ENCODE assay signal across 14 cellular contexts in genomic region chr18:62682396-62682795, GRCh38. TPM values are rescaled to one million over a fixed set of nuclear protein-coding genes. Genes with fewer than 3 reads are reported as not detected.
A peak's percentile ranks its signal among the peaks of the same experiment; 100 is the strongest.
DNase-seq lines count a peak whose midpoint lies in the region; ATAC-seq and TF ChIP-seq lines count a peak whose summit lies in the region.
"Had no signal": no experiment of that assay in that cellular context is flagged by ENCODE, and none has a peak within 500 bp of the region (broad histone marks: within the 10 kb centered on the region; RNA-seq: fewer than 3 reads in every experiment).

No MANE protein-coding gene starts in this region.

- no peak overlapping the region for H3K9ac ChIP-seq in trophoblast cell (ENCODE audit: low read length)

- H4K8ac ChIP-seq in trophoblast cell (ENCODE audit: low read depth, low read length): no peak overlapping the region

- H3K14ac ChIP-seq in trophoblast cell (ENCODE audit: low read length): no peak overlapping the region

- no peaks in the 10 kb centered on the region for H3K9me3 ChIP-seq in trophoblast cell (ENCODE audit: insufficient read depth, low read depth, low read length)
- H3K9me3 ChIP-seq: breast epithelium had no signal

- no CpG with 5 or more reads among the region's 3 CpGs for WGBS in trophoblast cell (ENCODE audit: extremely low coverage, insufficient coverage, insufficient read length)

- H2BK12ac ChIP-seq in trophoblast cell (ENCODE audit: low read length): peak overlapping the region; percentile 32

- H3K4me1 ChIP-seq in trophoblast cell (ENCODE audit: control insufficient read depth in 1 of 2, insufficient read depth in 2 of 2, low read length in 2 of 2): peaks cover 4 to 8% of the 10 kb centered on the region in 2 experiments
- H3K4me1 ChIP-seq: breast epithelium, heart right ventricle had no signal

- H4K91ac ChIP-seq in trophoblast cell (ENCODE audit: low read depth, low read length): peak overlapping the region; percentile 72

- no peak overlapping the region for H2AFZ ChIP-seq in trophoblast cell (ENCODE audit: insufficient read depth, low read length, poor library complexity)

- no peak overlapping the region for H3K4me3 ChIP-seq in H7 (ENCODE audit: insufficient read depth, low read depth, low read length)
- no peak overlapping the region for H3K4me3 ChIP-seq in trophoblast cell (ENCODE audit: low read depth, low read length)
- no peak overlapping the region for H3K4me3 ChIP-seq in coronary artery
- H3K4me3 ChIP-seq: breast epithelium, heart right ventricle had no signal

- TF ChIP-seq CTCF in coronary artery (IDR thresholded peaks at IDR 0.05): no peak

- no peak overlapping the region for H3K4ac ChIP-seq in trophoblast cell (ENCODE audit: low read depth, low read length)

- peaks cover 11% of the 10 kb centered on the region for H3K79me1 ChIP-seq in trophoblast cell (ENCODE audit: low read length)

- H3K27me3 ChIP-seq in H7 (ENCODE audit: control insufficient read depth, insufficient read depth, low read length): no peaks in the 10 kb centered on the region
- H3K27me3 ChIP-seq in trophoblast cell (ENCODE audit: insufficient read depth, low read length): no peaks in the 10 kb centered on the region
- H3K27me3 ChIP-seq: breast epithelium, heart right ventricle had no signal

- H3K36me3 ChIP-seq in H7 (replicated peaks; ENCODE audit: control insufficient read depth, insufficient read depth, low read length): no peaks in the 10 kb centered on the region
- no peaks in the 10 kb centered on the region for H3K36me3 ChIP-seq in trophoblast cell (ENCODE audit: control insufficient read depth in 1 of 2, insufficient read depth in 2 of 2, low read length in 2 of 2)
- H3K36me3 ChIP-seq: breast epithelium, heart right ventricle had no signal

- H3K23ac ChIP-seq in trophoblast cell (ENCODE audit: low read length): no peak overlapping the region

- H3K79me2 ChIP-seq in trophoblast cell (ENCODE audit: control insufficient read depth, insufficient read depth, low read length, poor library complexity): no peaks in the 10 kb centered on the region

- H2BK5ac ChIP-seq in trophoblast cell (ENCODE audit: low read depth, low read length, poor library complexity): no peak overlapping the region

- H3K18ac ChIP-seq in trophoblast cell (ENCODE audit: low read length): no peak overlapping the region

- no peak overlapping the region for H4K12ac ChIP-seq in trophoblast cell (ENCODE audit: low read depth, low read length)

- no peak overlapping the region for H2AK5ac ChIP-seq in trophoblast cell (ENCODE audit: low read length)

- ATAC-seq in GM21529 (IDR thresholded peaks at IDR 0.05; ENCODE audit: unreplicated experiment) (no peak), HG02840 (IDR thresholded peaks at IDR 0.05; ENCODE audit: low FRiP score, unreplicated experiment) (no peak)
- ATAC-seq: heart right ventricle, right cardiac atrium had no signal

- no peak overlapping the region for H3K4me2 ChIP-seq in trophoblast cell (ENCODE audit: low read length)

- DNase-seq in H7 (peak; percentile 33), NCI-H187 (lab: John Stamatoyannopoulos, UW) (peak; percentile 22 to 66), NCI-H748 (lab: John Stamatoyannopoulos, UW; ENCODE audit: unreplicated experiment) (peak; percentile 89), trophoblast cell (no peak), coronary artery (ENCODE audit: low spot score) (no peak)
- no peak for DNase-seq in activated CD4-positive, CD25-positive, alpha-beta regulatory T cell treated with anti-CD3 and anti-CD28 coated beads, Interleukin-2, amount 50 U/mL, for 72 hours
- DNase-seq: activated CD4-positive, alpha-beta T cell treated with anti-CD3 and anti-CD28 coated beads, Interleukin-2, amount 10 ng/mL, durations not matched to agents 24 days and 14 days; CD4-positive, alpha-beta T cell; heart right ventricle; immature natural killer cell; right cardiac atrium had no signal

- H3K27ac ChIP-seq in trophoblast cell (ENCODE audit: low read depth, low read length) (peak overlapping the region; percentile 10), coronary artery (no peak overlapping the region)
- H3K27ac ChIP-seq: breast epithelium, heart right ventricle had no signal

- H2BK120ac ChIP-seq in trophoblast cell (ENCODE audit: insufficient read depth, low read length, poor library complexity): no peak overlapping the region

RNA-seq across cellular contexts. Expression of gene PHLPP1, which starts 32.9 kb away (rescaled TPM):
- 23.0 and 29.2 TPM in 2 replicates for total RNA-seq in H7 (2014; rRNA removed; shearing (Covaris generic))
- polyA plus RNA-seq in trophoblast cell (2013): 29.4 and 30.9 TPM in 2 replicates

Comparison
In these comparisons a context has a peak if more than half of its experiments do, and no peak if none do; other contexts are left out.
1. DNase-seq: peak in H7 (single experiment), NCI-H187 (2 of 2) and NCI-H748 (single experiment); none in trophoblast cell (0 of 2), activated CD4-positive, CD25-positive, alpha-beta regulatory T cell treated with anti-CD3 and anti-CD28 coated beads, Interleukin-2, amount 50 U/mL, for 72 hours (single experiment) and coronary artery (single experiment).